19 cellular contexts compared by ENCODE assay signal in the genomic region with DNA sequence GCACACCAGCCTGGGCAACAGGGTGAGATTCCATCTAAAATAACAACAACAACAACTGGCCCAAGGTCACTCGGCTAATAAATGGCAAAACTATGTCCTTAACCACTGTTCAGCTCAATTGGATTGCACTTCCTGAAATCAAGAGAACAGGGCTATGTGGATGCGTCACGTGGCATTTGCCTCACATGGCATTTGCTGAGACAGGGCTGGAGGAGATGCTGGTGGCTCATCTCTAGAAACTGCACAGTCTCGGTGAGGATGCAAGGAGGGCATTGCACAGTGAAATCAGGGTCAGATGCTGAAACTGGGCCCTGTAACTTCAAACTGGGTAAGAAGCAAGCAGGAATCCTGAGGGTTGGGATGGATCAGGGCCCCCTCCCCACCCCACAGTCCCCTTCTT.
"Had no signal": no experiment of that assay in that cellular context is flagged by ENCODE, and none has a peak within 500 bp of the region (broad histone marks: within the 10 kb centered on the region; RNA-seq: fewer than 3 reads in every experiment).

No MANE protein-coding gene starts in this region.

- H3K27ac ChIP-seq: cardiac muscle cell, foreskin keratinocyte, thyroid gland had no signal

- DNase-seq: activated CD4-positive, alpha-beta T cell treated with anti-CD3 and anti-CD28 coated beads for 1 hour; activated CD4-positive, alpha-beta T cell treated with anti-CD3 and anti-CD28 coated beads, Interleukin-2, amount 50 U/mL, for 4 hours; activated naive CD4-positive, alpha-beta T cell; activated naive CD8-positive, alpha-beta T cell treated with anti-CD3 and anti-CD28 coated beads for 36 hours; effector memory CD8-positive, alpha-beta T cell; foreskin keratinocyte; glutamatergic neuron; hippocampal formation; left colon; nephron progenitor cell; retina; stimulated activated CD4-positive, alpha-beta T cell treated with anti-CD3 and anti-CD28 coated beads, Interleukin-12 subunit alpha, Interleukin-12 subunit beta, amount 100 ng/mL, for 4 hours; stimulated activated CD4-positive, alpha-beta T cell treated with anti-CD3 and anti-CD28 coated beads, Interleukin-1b, Interleukin-23, amount 100 ng/mL, for 48 hours; stimulated activated CD8-positive, alpha-beta memory T cell treated with anti-CD3 and anti-CD28 coated beads, Interleukin-4, amount 100 ng/mL, for 48 hours; stimulated activated naive CD4-positive, alpha-beta T cell; T1000; thyroid gland had no signal

- H3K4me1 ChIP-seq: foreskin keratinocyte, thyroid gland had no signal

- H3K36me3 ChIP-seq: cardiac muscle cell, thyroid gland had no signal

- H3K27ac Mint-ChIP-seq: activated naive CD8-positive, alpha-beta T cell treated with anti-CD3 and anti-CD28 coated beads for 36 hours; effector memory CD8-positive, alpha-beta T cell; nephron progenitor cell had no signal

- H3K9me3 ChIP-seq: thyroid gland had no signal

- H3K9me3 Mint-ChIP-seq: activated naive CD8-positive, alpha-beta T cell treated with anti-CD3 and anti-CD28 coated beads for 36 hours; effector memory CD8-positive, alpha-beta T cell; nephron progenitor cell had no signal

- FAIRE-seq: islet of Langerhans had no signal

- H3K27me3 ChIP-seq: cardiac muscle cell, foreskin keratinocyte, thyroid gland had no signal

- H3K4me1 Mint-ChIP-seq: activated naive CD8-positive, alpha-beta T cell treated with anti-CD3 and anti-CD28 coated beads for 36 hours; nephron progenitor cell had no signal

- H3K36me3 Mint-ChIP-seq: activated naive CD8-positive, alpha-beta T cell treated with anti-CD3 and anti-CD28 coated beads for 36 hours had no signal

- ATAC-seq: effector memory CD8-positive, alpha-beta T cell; foreskin keratinocyte; left colon had no signal

- H3K4me3 Mint-ChIP-seq: activated naive CD8-positive, alpha-beta T cell treated with anti-CD3 and anti-CD28 coated beads for 36 hours; effector memory CD8-positive, alpha-beta T cell; nephron progenitor cell had no signal

- H3K4me3 ChIP-seq: cardiac muscle cell, thyroid gland had no signal
